ENCODE assay signal across 13 cellular contexts in the genomic region with DNA sequence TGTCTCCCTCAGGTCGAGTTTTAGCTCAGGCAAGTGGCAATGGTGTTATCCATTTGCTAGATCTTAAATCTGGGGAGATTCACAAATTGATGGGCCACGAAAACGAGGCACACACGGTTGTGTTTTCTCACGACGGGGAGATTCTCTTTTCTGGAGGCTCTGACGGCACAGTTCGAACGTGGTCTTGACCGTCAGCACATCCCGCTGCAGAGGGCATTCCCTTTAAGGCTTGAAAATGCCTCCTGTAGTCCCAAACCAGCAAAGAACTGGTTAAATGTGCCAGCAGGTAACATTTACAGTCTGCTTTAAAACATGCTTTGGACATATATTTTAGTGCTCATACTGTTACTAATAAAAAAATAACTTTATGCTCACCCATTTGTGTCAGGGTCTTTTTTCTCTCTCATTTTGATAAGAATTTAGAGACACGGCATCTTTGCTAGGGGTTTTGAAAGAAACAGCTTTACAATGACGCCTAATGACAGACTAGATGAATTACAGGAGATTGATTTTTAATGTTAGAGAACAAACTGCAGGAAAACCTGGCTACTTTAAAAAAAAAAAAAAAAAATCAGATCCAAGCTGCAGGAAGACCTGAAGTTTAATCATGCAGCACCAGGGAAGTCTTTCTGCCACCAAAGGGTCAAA. TPM values are rescaled to one million over a fixed set of nuclear protein-coding genes. Genes with fewer than 3 reads are reported as not detected.
A peak's percentile ranks its signal among the peaks of the same experiment; 100 is the strongest.
DNase-seq lines count a peak whose midpoint lies in the region; ATAC-seq and TF ChIP-seq lines count a peak whose summit lies in the region.
"Had no signal": no experiment of that assay in that cellular context is flagged by ENCODE, and none has a peak within 500 bp of the region (broad histone marks: within the 10 kb centered on the region; RNA-seq: fewer than 3 reads in every experiment).

No MANE protein-coding gene starts in this region.

- H3K9ac ChIP-seq in iPS-18a (ENCODE audit: low read length): no peak overlapping the region

- no peaks in the 10 kb centered on the region for H3K9me3 ChIP-seq in Panc1 (ENCODE audit: control insufficient read depth, insufficient read depth, low read depth, low read length)
- no peaks in the 10 kb centered on the region for H3K9me3 ChIP-seq in iPS-18a (ENCODE audit: control insufficient read depth, low read depth, low read length)
- H3K9me3 ChIP-seq in ascending aorta: no peaks in the 10 kb centered on the region
- H3K9me3 ChIP-seq: mucosa of descending colon, right atrium auricular region had no signal

- POLR2A ChIA-PET in Panc1 (lab: Charles Lee): no interaction called here

- in situ Hi-C loops in Panc1 (cut with HindIII; ENCODE audit: low pct_unique_long_range_greater_than_20kb, low sequenced_read_pairs): no loop called here
- in situ Hi-C loops in KBM-7 (cut with MboI; ENCODE audit: low pct_unique_long_range_greater_than_20kb, low sequenced_read_pairs): no loop called here

- DNase-seq in DMS114 treated with DMSO at 0.1 percent for 48 hours (lab: John Stamatoyannopoulos, UW; ENCODE audit: unreplicated experiment) (peak; percentile 4), M059J (ENCODE audit: low read depth) (peak; percentile 8), Panc1 (ENCODE audit: low read depth, low spot score) (no peak), KBM-7 (no peak), ascending aorta (ENCODE audit: low spot score in 2 of 2) (no peak)
- no peak for DNase-seq in activated effector memory CD4-positive, alpha-beta T cell treated with Interleukin-2 at 50 U/mL for 16 hours

- H3K4me1 ChIP-seq in Panc1 (ENCODE audit: control insufficient read depth, insufficient read depth, low read length) (no peaks in the 10 kb centered on the region), iPS-18a (ENCODE audit: control insufficient read depth, low read depth, low read length) (no peaks in the 10 kb centered on the region), ascending aorta (no peaks in the 10 kb centered on the region)
- H3K4me1 ChIP-seq: right atrium auricular region had no signal

- H3K27ac ChIP-seq in Panc1 (ENCODE audit: low read length) (no peak overlapping the region), iPS-18a (ENCODE audit: low read length) (no peak overlapping the region), ascending aorta (no peak overlapping the region)
- H3K27ac ChIP-seq: right atrium auricular region had no signal

- no TSS peak for BruUV-seq in Panc1 (replicated peaks; lab: Mats Ljungman, UMichigan)

- CTCF ChIA-PET in Panc1 (lab: Charles Lee): no interaction called here

- no peaks in the 10 kb centered on the region for H3K36me3 ChIP-seq in Panc1 (ENCODE audit: control insufficient read depth, insufficient read depth, low read length)
- no peaks in the 10 kb centered on the region for H3K36me3 ChIP-seq in iPS-18a (ENCODE audit: control insufficient read depth, low read depth, low read length)
- no peaks in the 10 kb centered on the region for H3K36me3 ChIP-seq in ascending aorta
- H3K36me3 ChIP-seq: right atrium auricular region had no signal

- intact Hi-C loops in Panc1 (cut with micrococcal nuclease; ENCODE audit: unreplicated experiment): no loop called here
- intact Hi-C loops in ascending aorta (cut with DNase I): no loop called here

- H3K27me3 ChIP-seq in Panc1 (ENCODE audit: control insufficient read depth, insufficient read depth, low read length): no peaks in the 10 kb centered on the region
- H3K27me3 ChIP-seq in iPS-18a (ENCODE audit: control insufficient read depth, insufficient read depth, low read length): peaks cover 7% of the 10 kb centered on the region
- H3K27me3 ChIP-seq in ascending aorta: no peaks in the 10 kb centered on the region
- H3K27me3 ChIP-seq: right atrium auricular region had no signal

- ATAC-seq in Panc1 (no peak), GM21423 (IDR thresholded peaks at IDR 0.05; ENCODE audit: unreplicated experiment) (no peak)
- ATAC-seq: T-helper 17 cell had no signal

- TF ChIP-seq CTCF in Panc1 (IDR thresholded peaks at IDR 0.05): peak; percentile 16; the same call in 1 of the 2 replicates
- no peak for TF ChIP-seq CTCF in ascending aorta (IDR thresholded peaks at IDR 0.05)

- H3K4me3 ChIP-seq in Panc1 (ENCODE audit: low read depth in 2 of 2, low read length in 2 of 2): no peak overlapping the region
- peak overlapping the region; percentile 36 for H3K4me3 ChIP-seq in iPS-18a (ENCODE audit: low read length)
- H3K4me3 ChIP-seq in ascending aorta: no peak overlapping the region
- H3K4me3 ChIP-seq: mucosa of descending colon, right atrium auricular region had no signal

RNA-seq across cellular contexts. Expression of a gene that starts 0.6 kb away (rescaled TPM):
- total RNA-seq in M059J (2014; rRNA removed; shearing (Covaris generic)): 0.02 TPM in 1 of 2 replicates, not detected in the other
- total RNA-seq in Panc1 (2021; ENCODE audit: unreplicated experiment): not detected
- polyA plus RNA-seq in Panc1 (2012; ENCODE audit: insufficient read length): not detected
- not detected for total RNA-seq in ascending aorta
- total RNA-seq: CD4-positive, CD25-positive, alpha-beta regulatory T cell; mucosa of descending colon; OCI-LY7; right atrium auricular region; T-helper 17 cell had no signal
- polyA plus RNA-seq: CD4-positive, CD25-positive, alpha-beta regulatory T cell had no signal

Comparison
In these comparisons a context has a peak if more than half of its experiments do, and no peak if none do; other contexts are left out.
1. DNase-seq: peak in DMS114 treated with DMSO at 0.1 percent for 48 hours (single experiment) and M059J (single experiment); none in Panc1 (single experiment), KBM-7 (single experiment), activated effector memory CD4-positive, alpha-beta T cell treated with Interleukin-2 at 50 U/mL for 16 hours (single experiment) and ascending aorta (0 of 2).